2 cellular contexts compared by ENCODE assay signal in genomic region chr15:73945109-73945508, GRCh38.
TF ChIP-seq lines count a peak whose summit lies in the region.

No MANE protein-coding gene starts in this region.

TF ChIP-seq in A549, 52 proteins besides CTCF, POLR2A, EP300 and RAD21:
- TF ChIP-seq RFX5 (IDR thresholded peaks at IDR 0.05) (no peak), ZFP36 (IDR thresholded peaks at IDR 0.05; ENCODE audit: borderline replicate concordance, partially characterized antibody) (peak; percentile 89)
TF ChIP-seq in A549: peak in this region for 1.

TF ChIP-seq in H1, 55 proteins besides CTCF, POLR2A, EP300 and RAD21:
- TF ChIP-seq RXRA (IDR thresholded peaks at IDR 0.05; ENCODE audit: insufficient read depth, low read depth, low read length) (no peak), NRF1 (IDR thresholded peaks at IDR 0.05; ENCODE audit: low read depth, low read length) (no peak), JUND (IDR thresholded peaks at IDR 0.05; ENCODE audit: low read length) (no peak), TAF1 (IDR thresholded peaks at IDR 0.05; ENCODE audit: low read depth, low read length) (no peak), SUZ12 (IDR thresholded peaks at IDR 0.05; ENCODE audit: low read length) (no peak), CBX8 (IDR thresholded peaks at IDR 0.05; ENCODE audit: borderline replicate concordance, low read depth, low read length) (no peak), SP1 (IDR thresholded peaks at IDR 0.05; ENCODE audit: low read depth, low read length) (no peak), YY1 (IDR thresholded peaks at IDR 0.05; ENCODE audit: low read depth, low read length) (no peak)
- TF ChIP-seq, protein P1, sequence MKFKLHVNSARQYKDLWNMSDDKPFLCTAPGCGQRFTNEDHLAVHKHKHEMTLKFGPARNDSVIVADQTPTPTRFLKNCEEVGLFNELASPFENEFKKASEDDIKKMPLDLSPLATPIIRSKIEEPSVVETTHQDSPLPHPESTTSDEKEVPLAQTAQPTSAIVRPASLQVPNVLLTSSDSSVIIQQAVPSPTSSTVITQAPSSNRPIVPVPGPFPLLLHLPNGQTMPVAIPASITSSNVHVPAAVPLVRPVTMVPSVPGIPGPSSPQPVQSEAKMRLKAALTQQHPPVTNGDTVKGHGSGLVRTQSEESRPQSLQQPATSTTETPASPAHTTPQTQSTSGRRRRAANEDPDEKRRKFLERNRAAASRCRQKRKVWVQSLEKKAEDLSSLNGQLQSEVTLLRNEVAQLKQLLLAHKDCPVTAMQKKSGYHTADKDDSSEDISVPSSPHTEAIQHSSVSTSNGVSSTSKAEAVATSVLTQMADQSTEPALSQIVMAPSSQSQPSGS (IDR thresholded peaks at IDR 0.05; ENCODE audit: low read length) = no peak
- TF ChIP-seq, protein P2, sequence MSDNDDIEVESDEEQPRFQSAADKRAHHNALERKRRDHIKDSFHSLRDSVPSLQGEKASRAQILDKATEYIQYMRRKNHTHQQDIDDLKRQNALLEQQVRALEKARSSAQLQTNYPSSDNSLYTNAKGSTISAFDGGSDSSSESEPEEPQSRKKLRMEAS (IDR thresholded peaks at IDR 0.05) = no peak
